ENCODE assay signal across 17 cellular contexts in genomic region chr9:136603216-136603615, GRCh38. TPM values are rescaled to one million over a fixed set of nuclear protein-coding genes. Genes with fewer than 3 reads are reported as not detected.
"Had no signal": no experiment of that assay in that cellular context is flagged by ENCODE, and none has a peak within 500 bp of the region (broad histone marks: within the 10 kb centered on the region; RNA-seq: fewer than 3 reads in every experiment).

No MANE protein-coding gene starts in this region.

- H3K27ac ChIP-seq: foreskin keratinocyte, thyroid gland had no signal

- H3K36me3 ChIP-seq: left lung, thyroid gland had no signal

- DNase-seq: activated B cell treated with CpG ODN at 0.5 μM for 24 hours; activated CD4-positive, alpha-beta T cell treated with anti-CD3 and anti-CD28 coated beads for 48 hours; activated CD8-positive, alpha-beta T cell treated with anti-CD3 and anti-CD28 coated beads for 36 hours; activated gamma-delta T cell; activated T-cell treated with anti-CD3 and anti-CD28 coated beads, Interleukin-2, amount 50 U/mL, for 4 hours; cortex of kidney; effector memory CD4-positive, alpha-beta T cell; foreskin keratinocyte; head of caudate nucleus; islet precursor cell; mesendoderm; nephron progenitor cell; stimulated activated CD4-positive, alpha-beta T cell treated with anti-CD3 and anti-CD28 coated beads, Interleukin-4, amount 100 ng/mL, for 1 hour; stimulated activated naive B cell treated with anti-CD40 and anti-IgM and Interleukin-4, amounts not matched to agents 10 μg/mL and 1 μg/mL and 100 μg/mL, for 72 hours; thyroid gland had no signal

- H3K27me3 ChIP-seq: thyroid gland had no signal

- ATAC-seq: activated CD8-positive, alpha-beta T cell treated with anti-CD3 and anti-CD28 coated beads for 36 hours; activated naive CD4-positive, alpha-beta T cell treated with anti-CD3 and anti-CD28 coated beads, Interleukin-2, amount 50 U/mL, for 72 hours; activated T-cell treated with anti-CD3 and anti-CD28 coated beads, Interleukin-2, amount 50 U/mL, for 4 hours; foreskin keratinocyte; stimulated activated naive B cell treated with anti-CD40 and anti-IgM and Interleukin-4, amounts not matched to agents 10 μg/mL and 1 μg/mL and 100 μg/mL, for 72 hours had no signal

- H3K4me3 ChIP-seq: left lung, thyroid gland had no signal

- H3K9me3 ChIP-seq: left lung, thyroid gland had no signal

RNA-seq across cellular contexts. Expression of gene EGFL7, which starts 59.5 kb away (rescaled TPM):
- total RNA-seq: activated B cell treated with CpG ODN at 0.5 μM for 24 hours had no signal
